ENCODE assay signal across 4 cellular contexts in genomic region chr4:168109527-168109926, GRCh38.
TF ChIP-seq lines count a peak whose summit lies in the region.

No MANE protein-coding gene starts in this region.

TF ChIP-seq in A549, 52 proteins besides CTCF, POLR2A, EP300 and RAD21:
- TF ChIP-seq PBX3 (IDR thresholded peaks at IDR 0.05), result no peak
- peak; percentile 84 for TF ChIP-seq MAFK (IDR thresholded peaks at IDR 0.05; ENCODE audit: partially characterized antibody)

TF ChIP-seq in HCT116, 20 proteins besides CTCF, POLR2A, EP300 and RAD21:
- TF ChIP-seq SP1 (IDR thresholded peaks at IDR 0.05; ENCODE audit: low read depth) (no peak), ATF3 (IDR thresholded peaks at IDR 0.05) (no peak), ELF1 (IDR thresholded peaks at IDR 0.05; ENCODE audit: borderline replicate concordance, low read depth) (no peak), ZBTB33 (IDR thresholded peaks at IDR 0.05; ENCODE audit: extremely low read depth, insufficient replicate concordance, low read length) (no peak), CEBPB (IDR thresholded peaks at IDR 0.05; ENCODE audit: low read depth) (no peak)

TF ChIP-seq in K562, 482 proteins besides CTCF, POLR2A, EP300 and RAD21:
- peak; percentile 69 for TF ChIP-seq C11orf30 (IDR thresholded peaks at IDR 0.05; ENCODE audit: low read depth)
- TF ChIP-seq MAFG (tag; conservative IDR thresholded peaks at IDR 0.05), result peak; percentile 67
- TF ChIP-seq KDM5B (IDR thresholded peaks at IDR 0.05; ENCODE audit: insufficient replicate concordance, low read depth, low read length), result no peak
- TF ChIP-seq HDAC1 (IDR thresholded peaks at IDR 0.05), result no peak
- no peak for TF ChIP-seq NFXL1 (CRISPR knock-in tag; IDR thresholded peaks at IDR 0.05)
- peak; percentile 67 for TF ChIP-seq MAFF (IDR thresholded peaks at IDR 0.05; ENCODE audit: low read length)
- TF ChIP-seq ZNF316 (IDR thresholded peaks at IDR 0.05), result peak; percentile 86
- TF ChIP-seq HDAC6 (IDR thresholded peaks at IDR 0.05; ENCODE audit: low read depth, low read length), result no peak
- no peak for TF ChIP-seq FOXJ2 (tag; IDR thresholded peaks at IDR 0.05)
- TF ChIP-seq ZBTB26 (CRISPR knock-in tag; IDR thresholded peaks at IDR 0.05), result no peak
- TF ChIP-seq GTF2F1 (IDR thresholded peaks at IDR 0.05; ENCODE audit: low read depth, low read length), result no peak
- no peak for TF ChIP-seq MTA3 (IDR thresholded peaks at IDR 0.05; ENCODE audit: borderline replicate concordance)
- peak; percentile 75; the same call in 1 of the 2 replicates for TF ChIP-seq MAFK (IDR thresholded peaks at IDR 0.05; ENCODE audit: low read length)

TF ChIP-seq in HEK293T, 16 proteins besides CTCF, POLR2A, EP300 and RAD21:
- no peak for TF ChIP-seq FOXK2 (IDR thresholded peaks at IDR 0.05)
- no peak for TF ChIP-seq L3MBTL2 (conservative IDR thresholded peaks at IDR 0.05)
- TF ChIP-seq CTBP1 (IDR thresholded peaks at IDR 0.05; ENCODE audit: borderline replicate concordance), result no peak
- no peak for TF ChIP-seq BHLHE40 (IDR thresholded peaks at IDR 0.05; ENCODE audit: borderline replicate concordance)
- TF ChIP-seq SP1 (IDR thresholded peaks at IDR 0.05), result no peak
- TF ChIP-seq FOXM1 (IDR thresholded peaks at IDR 0.05; ENCODE audit: borderline replicate concordance), result no peak
- no peak for TF ChIP-seq LEF1 (IDR thresholded peaks at IDR 0.05; ENCODE audit: borderline replicate concordance)
- no peak for TF ChIP-seq FOXA1 (IDR thresholded peaks at IDR 0.05)
- TF ChIP-seq TARDBP (IDR thresholded peaks at IDR 0.05), result no peak
- TF ChIP-seq HDGF (IDR thresholded peaks at IDR 0.05; ENCODE audit: borderline replicate concordance), result no peak
- no peak for TF ChIP-seq SUZ12 (IDR thresholded peaks at IDR 0.05)
- no peak for TF ChIP-seq ELF4 (IDR thresholded peaks at IDR 0.05)
- TF ChIP-seq ARNT (IDR thresholded peaks at IDR 0.05), result no peak
- no peak for TF ChIP-seq NFRKB (IDR thresholded peaks at IDR 0.05)
- TF ChIP-seq PKNOX1 (IDR thresholded peaks at IDR 0.05), result no peak
- no peak for TF ChIP-seq ZNF384 (IDR thresholded peaks at IDR 0.05)
